In genomic region chr15:97755726-97756125, GRCh38 we compare ENCODE assay signal across 8 cellular contexts.
"Had no signal": no experiment of that assay in that cellular context is flagged by ENCODE, and none has a peak within 500 bp of the region (broad histone marks: within the 10 kb centered on the region; RNA-seq: fewer than 3 reads in every experiment).

No MANE protein-coding gene starts in this region.

- H3K4me1 Mint-ChIP-seq: GM23338, H9 had no signal

- H2AFZ ChIP-seq: GM23248, GM23338 had no signal

- H3K4me1 ChIP-seq: HAP-1 had no signal

- FAIRE-seq: H1, H54 had no signal

- DNase-seq: GOT3, H9 had no signal

- H3K36me3 ChIP-seq: HAP-1 had no signal

- H3K27ac Mint-ChIP-seq: GM23338, H9, HFFc6 had no signal

- H3K4me3 ChIP-seq: GM23248, GM23338, HAP-1 had no signal

- ATAC-seq: GM23338 had no signal

- H3K27ac ChIP-seq: GM23248 had no signal

- H3K4me3 Mint-ChIP-seq: GM23338, H9, HFFc6 had no signal

- H3K9ac ChIP-seq: GM23248 had no signal

- H3K4me2 ChIP-seq: GM23338 had no signal

- H3K9me3 Mint-ChIP-seq: GM23338, H9, HFFc6 had no signal

- H3K9me3 ChIP-seq: HAP-1 had no signal
